8 cellular contexts compared by ENCODE assay signal in genomic region chr1:16055613-16056520, GRCh38. TPM values are rescaled to one million over a fixed set of nuclear protein-coding genes. Genes with fewer than 3 reads are reported as not detected.
A peak's percentile ranks its signal among the peaks of the same experiment; 100 is the strongest.
DNase-seq lines count a peak whose midpoint lies in the region; ATAC-seq, FAIRE-seq and TF ChIP-seq lines count a peak whose summit lies in the region.

No MANE protein-coding gene starts in this region.

- H3K4me3 ChIP-seq in CD4-positive, alpha-beta memory T cell (ENCODE audit: low read length in 2 of 2), result no peak overlapping the region
- H3K4me3 ChIP-seq in rectal smooth muscle tissue (ENCODE audit: low read length), result peak overlapping the region; percentile 21

- no peak for TF ChIP-seq POLR2A in H54 (IDR thresholded peaks at IDR 0.05; ENCODE audit: low read depth, low read length)

- peaks cover 3% of the 10 kb centered on the region for H3K4me1 ChIP-seq in CD4-positive, alpha-beta memory T cell (ENCODE audit: insufficient read depth, low read length)
- no peaks in the 10 kb centered on the region for H3K4me1 ChIP-seq in rectal smooth muscle tissue (ENCODE audit: control insufficient read depth, insufficient read depth, low read length)

- FAIRE-seq in H54 (lab: Jason Lieb, UNC), result no peak

- no peaks in the 10 kb centered on the region for H3K9me3 ChIP-seq in CD4-positive, alpha-beta memory T cell (ENCODE audit: control insufficient read depth in 1 of 2, low read length in 2 of 2)

- no peak overlapping the region for H3K9ac ChIP-seq in rectal smooth muscle tissue (ENCODE audit: low read length)

- POLR2A ChIA-PET in CD4-positive, alpha-beta memory T cell (lab: Charles Lee; ENCODE audit: partially characterized antibody), result no interaction called here

- no peaks in the 10 kb centered on the region for H3K36me3 Mint-ChIP-seq in CD4-positive, alpha-beta memory T cell
- no peaks in the 10 kb centered on the region for H3K36me3 Mint-ChIP-seq in activated naive CD8-positive, alpha-beta T cell treated with anti-CD3 and anti-CD28 coated beads, Interleukin-2, amount 50 U/mL, for 24 hours (ENCODE audit: low read depth)

- H3K27me3 Mint-ChIP-seq in CD4-positive, alpha-beta memory T cell, result peaks cover 2 to 5% of the 10 kb centered on the region in 2 donors
- H3K27me3 Mint-ChIP-seq in activated naive CD8-positive, alpha-beta T cell treated with anti-CD3 and anti-CD28 coated beads, Interleukin-2, amount 50 U/mL, for 24 hours, result peaks cover 1% of the 10 kb centered on the region

- CTCF ChIA-PET in CD4-positive, alpha-beta memory T cell (lab: Charles Lee; ENCODE audit: partially characterized antibody), result interaction anchor here (0.6 to 2.7 kb wide), 17 partner anchors 17 to 390 kb away, joined by 3 to 16 read pairs (median 4); partner anchors contain the start of genes FAM131C and UQCRHL

- ATAC-seq in activated naive CD8-positive, alpha-beta T cell treated with anti-CD3 and anti-CD28 coated beads, Interleukin-2, amount 50 U/mL, for 24 hours, result peak; percentile 80
- peak; percentile 83 to 86 for ATAC-seq in left cardiac atrium

- no peak overlapping the region for H3K27ac ChIP-seq in CD4-positive, alpha-beta memory T cell (ENCODE audit: low read depth, low read length)
- no peak overlapping the region for H3K27ac ChIP-seq in rectal smooth muscle tissue (ENCODE audit: low read depth, low read length)

- H3K4me1 Mint-ChIP-seq in CD4-positive, alpha-beta memory T cell, result peaks cover 4 to 7% (median 6%) of the 10 kb centered on the region in 4 donors
- H3K4me1 Mint-ChIP-seq in activated naive CD8-positive, alpha-beta T cell treated with anti-CD3 and anti-CD28 coated beads, Interleukin-2, amount 50 U/mL, for 24 hours, result no peaks in the 10 kb centered on the region

- H3K36me3 ChIP-seq in CD4-positive, alpha-beta memory T cell (ENCODE audit: insufficient read depth, low read length), result no peaks in the 10 kb centered on the region
- no peaks in the 10 kb centered on the region for H3K36me3 ChIP-seq in rectal smooth muscle tissue (ENCODE audit: control insufficient read depth, insufficient read depth, low read length)

- H3K27me3 ChIP-seq in CD4-positive, alpha-beta memory T cell (ENCODE audit: insufficient read depth, low read length), result no peaks in the 10 kb centered on the region
- no peaks in the 10 kb centered on the region for H3K27me3 ChIP-seq in rectal smooth muscle tissue (ENCODE audit: control insufficient read depth, insufficient read depth, low read length)

- no peaks in the 10 kb centered on the region for H3K9me3 Mint-ChIP-seq in CD4-positive, alpha-beta memory T cell
- H3K9me3 Mint-ChIP-seq in activated naive CD8-positive, alpha-beta T cell treated with anti-CD3 and anti-CD28 coated beads, Interleukin-2, amount 50 U/mL, for 24 hours, result no peaks in the 10 kb centered on the region

- peak overlapping the region in 2 of 7 donors; percentile 52 to 57 for H3K27ac Mint-ChIP-seq in CD4-positive, alpha-beta memory T cell
- no peak overlapping the region for H3K27ac Mint-ChIP-seq in activated naive CD8-positive, alpha-beta T cell treated with anti-CD3 and anti-CD28 coated beads, Interleukin-2, amount 50 U/mL, for 24 hours

- DNase-seq in CD4-positive, alpha-beta memory T cell, result peak; percentile 69 to 85 (median 78)
- DNase-seq in H54 (ENCODE audit: insufficient read length, low spot score) (peak; percentile 47), NCI-H1417 (lab: John Stamatoyannopoulos, UW) (peak; percentile 80 to 91 (median 82)), SW480 (ENCODE audit: low spot score) (peak; percentile 87), left cardiac atrium (peak; percentile 89), mesenteric fat pad (ENCODE audit: low spot score) (no peak)
- DNase-seq in activated naive CD8-positive, alpha-beta T cell treated with anti-CD3 and anti-CD28 coated beads, Interleukin-2, amount 50 U/mL, for 24 hours, result peak; percentile 73

- intact Hi-C loops in CD4-positive, alpha-beta memory T cell (cut with micrococcal nuclease), result loop anchor here (1.0 to 5.0 kb wide), 3 partner anchors 47 to 459 kb away; no protein-coding TSS in a partner anchor
- intact Hi-C loops in left cardiac atrium (cut with DNase I), result loop anchor here (1.0 to 10.0 kb wide), 3 partner anchors 47 to 261 kb away; partner anchors contain the start of gene SRARP (in 1 of the 2)

- peak overlapping the region in 2 of 8 donors; percentile 11 to 43 for H3K4me3 Mint-ChIP-seq in CD4-positive, alpha-beta memory T cell
- H3K4me3 Mint-ChIP-seq in activated naive CD8-positive, alpha-beta T cell treated with anti-CD3 and anti-CD28 coated beads, Interleukin-2, amount 50 U/mL, for 24 hours, result no peak overlapping the region

RNA-seq across cellular contexts. Expression of gene CLCNKB, which starts 12.3 kb away (rescaled TPM):
- not detected for total RNA-seq in CD4-positive, alpha-beta memory T cell
- polyA plus RNA-seq in CD4-positive, alpha-beta memory T cell, result not detected
- total RNA-seq in left cardiac atrium, result 1 to 10 TPM; 2.2 to 2.5 TPM
- 0.35 TPM for total RNA-seq in mesenteric fat pad

RNA-seq across cellular contexts. Expression of gene FAM131C, which starts 17.6 kb away (rescaled TPM):
- not detected for total RNA-seq in CD4-positive, alpha-beta memory T cell
- polyA plus RNA-seq in CD4-positive, alpha-beta memory T cell, result under 1 TPM in 1 of 2 donors, not detected in 1; 0.11 TPM
- total RNA-seq in left cardiac atrium, result 1 to 10 TPM; 3.2 to 6.5 TPM
- total RNA-seq in mesenteric fat pad, result not detected

RNA-seq across cellular contexts. Expression of gene CLCNKA, which starts 34.0 kb away (rescaled TPM):
- total RNA-seq in CD4-positive, alpha-beta memory T cell, result not detected
- not detected for polyA plus RNA-seq in CD4-positive, alpha-beta memory T cell
- total RNA-seq in left cardiac atrium (under 1 TPM; 0.26 to 0.38 TPM), mesenteric fat pad (0.39 TPM)

RNA-seq across cellular contexts. Expression of gene HSPB7, which starts 38.0 kb away (rescaled TPM):
- total RNA-seq in CD4-positive, alpha-beta memory T cell, result not detected
- polyA plus RNA-seq in CD4-positive, alpha-beta memory T cell, result not detected
- total RNA-seq in left cardiac atrium (1,000 to 10,000 TPM; 1,770 to 2,192 TPM), mesenteric fat pad (342 TPM)

RNA-seq across cellular contexts. Expression of gene SRARP, which starts 51.8 kb away (rescaled TPM):
- total RNA-seq in CD4-positive, alpha-beta memory T cell, result not detected
- not detected for polyA plus RNA-seq in CD4-positive, alpha-beta memory T cell
- total RNA-seq in left cardiac atrium (under 1 TPM; 0.15 to 0.52 TPM), mesenteric fat pad (not detected)
